ENCODE assay signal across 8 cellular contexts in the genomic region with DNA sequence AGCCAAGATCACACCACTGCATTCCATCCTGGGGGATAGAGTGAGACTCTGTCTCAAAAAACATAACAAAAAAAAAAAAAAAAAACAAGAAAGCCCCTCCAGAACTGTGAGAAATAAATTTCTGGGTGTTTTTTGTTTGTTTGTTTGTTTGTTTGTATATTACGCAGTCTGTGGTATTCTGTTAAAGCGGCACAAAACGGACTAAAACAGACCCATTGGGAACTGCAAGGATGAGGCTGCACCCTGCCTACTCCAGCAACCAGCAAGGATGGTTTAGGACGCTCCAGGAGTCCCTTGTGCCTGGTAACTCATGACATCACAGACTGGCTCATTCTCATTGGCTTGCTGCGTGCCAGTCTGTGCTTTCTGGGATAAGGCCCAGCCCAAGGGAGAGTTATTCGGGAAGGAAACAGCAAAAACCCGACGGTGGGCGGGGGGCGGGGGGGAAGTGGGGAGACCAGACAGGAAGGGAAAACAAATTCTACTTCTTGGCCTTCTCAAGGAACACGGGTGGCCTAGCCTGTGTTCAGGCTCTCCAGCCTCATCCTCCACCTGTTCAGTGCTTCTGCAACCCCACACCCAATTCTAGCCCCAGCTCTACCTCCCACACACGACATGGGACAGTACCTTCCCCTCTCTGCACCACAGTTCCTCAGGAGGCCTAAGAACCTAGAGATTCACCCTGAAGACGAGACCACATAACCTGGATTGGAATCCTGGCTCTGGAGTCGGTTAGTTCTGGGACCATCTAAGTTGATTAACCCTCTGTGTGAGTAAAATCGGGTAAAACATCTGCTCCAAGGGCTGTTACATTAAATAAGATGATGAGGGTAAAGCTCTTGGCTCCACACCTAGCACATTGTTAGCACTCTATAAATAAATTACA. TPM values are rescaled to one million over a fixed set of nuclear protein-coding genes. Genes with fewer than 3 reads are reported as not detected.
DNase-seq lines count a peak whose midpoint lies in the region; ATAC-seq, FAIRE-seq and TF ChIP-seq lines count a peak whose summit lies in the region.

No MANE protein-coding gene starts in this region.

- H3K79me2 ChIP-seq in keratinocyte (ENCODE audit: control insufficient read depth, insufficient read depth, low read length), result no peaks in the 10 kb centered on the region

- TF ChIP-seq POLR2A in GM15510 (IDR thresholded peaks at IDR 0.05; ENCODE audit: borderline replicate concordance, extremely low read depth, insufficient read length), result peak; percentile 65

- DNase-seq in 8988T (peak; percentile 88), NCI-H2081 treated with DMSO at 0.1 percent for 48 hours (lab: John Stamatoyannopoulos, UW) (peak; percentile 60), T1000 (lab: John Stamatoyannopoulos, UW) (peak; percentile 18), cerebellum (ENCODE audit: low spot score) (peak; percentile 97), keratinocyte (ENCODE audit: low read depth, low spot score) (peak; percentile 25)
- peak in 2 of 3 donors; percentile 35 to 38 for DNase-seq in stimulated activated CD4-positive, alpha-beta T cell treated with anti-CD3 and anti-CD28 coated beads, Interleukin-12 subunit alpha, Interleukin-12 subunit beta, amount 100 ng/mL, for 48 hours (ENCODE audit: low read depth in 2 of 3, low spot score in 1 of 3)

- no peaks in the 10 kb centered on the region for H3K27me3 ChIP-seq in keratinocyte (ENCODE audit: control insufficient read depth, extremely low read depth, insufficient read depth, low read length)

- H3K36me3 ChIP-seq in keratinocyte (ENCODE audit: control insufficient read depth in 2 of 2, extremely low read depth in 1 of 2, insufficient read depth in 2 of 2, low read length in 2 of 2), result no peaks in the 10 kb centered on the region

- H3K4me3 ChIP-seq in keratinocyte (ENCODE audit: control insufficient read depth in 2 of 3, extremely low read depth in 1 of 3, insufficient read depth in 2 of 3, low read depth in 1 of 3, low read length in 3 of 3), result no peak overlapping the region

- peak; percentile 20 for ATAC-seq in HG02973 (IDR thresholded peaks at IDR 0.05; ENCODE audit: unreplicated experiment)

- H3K9me3 ChIP-seq in keratinocyte (ENCODE audit: control insufficient read depth, low read depth, low read length), result no peaks in the 10 kb centered on the region

- no peak overlapping the region for H2AFZ ChIP-seq in keratinocyte (ENCODE audit: control insufficient read depth, low read length)

- no peaks in the 10 kb centered on the region for H3K4me1 ChIP-seq in keratinocyte (ENCODE audit: control insufficient read depth, extremely low read depth, insufficient read depth, low read length)

- TF ChIP-seq CTCF in keratinocyte (optimal IDR thresholded peaks at IDR 0.05 in 1 of 3, IDR thresholded peaks at IDR 0.05 in 1 of 3, conservative IDR thresholded peaks at IDR 0.05 in 1 of 3; ENCODE audit: extremely low read depth in 1 of 3, insufficient read depth in 2 of 3, low read length in 3 of 3), result no peak

- no peak overlapping the region for H3K4me2 ChIP-seq in keratinocyte (ENCODE audit: control insufficient read depth, extremely low read depth, insufficient read depth, low read depth, low read length)

- dilution Hi-C loops in keratinocyte (cut with MboI; ENCODE audit: extremely low pct_ligation_motif_present, low sequenced_read_pairs), result no loop called here

- no peak overlapping the region for H3K27ac ChIP-seq in keratinocyte (ENCODE audit: control insufficient read depth, insufficient read depth, low read length)

- FAIRE-seq in keratinocyte (lab: Jason Lieb, UNC), result peak; percentile 96

- H3K9me1 ChIP-seq in keratinocyte (ENCODE audit: control insufficient read depth, extremely low read depth, insufficient read depth, low read length), result no peaks in the 10 kb centered on the region

- H3K9ac ChIP-seq in keratinocyte (ENCODE audit: control insufficient read depth, extremely low read depth, insufficient read depth, low read length), result no peak overlapping the region

- no peaks in the 10 kb centered on the region for H4K20me1 ChIP-seq in keratinocyte (ENCODE audit: control insufficient read depth, extremely low read depth, insufficient read depth, low read length)

RNA-seq across cellular contexts. Expression of a gene that starts 2.8 kb away (rescaled TPM):
- 11.3 TPM for total RNA-seq in cerebellum
- polyA plus RNA-seq in keratinocyte, result 0.71 to 1.8 TPM (median 1.3 TPM) in 3 replicates
- polyA plus RNA-seq in keratinocyte (2011; ENCODE audit: low read depth), result 0.24 TPM
- polyA plus RNA-seq in keratinocyte (2011; cell fraction: cytosol; rRNA removed), result 1.1 and 1.5 TPM in 2 replicates
- 1.8 and 2.2 TPM in 2 replicates for polyA plus RNA-seq in keratinocyte (2011; cell fraction: nucleus; rRNA removed)
- polyA plus RNA-seq in keratinocyte (2012; ENCODE audit: low replicate concordance), result 0.52 and 2.0 TPM in 2 replicates
- polyA minus RNA-seq in keratinocyte, result 0.90 to 1.9 TPM (median 0.96 TPM) in 3 replicates
- polyA minus RNA-seq in keratinocyte (2011; cell fraction: cytosol; rRNA and poly(A)+ RNA removed), result not detected
- polyA minus RNA-seq in keratinocyte (2011; cell fraction: nucleus; rRNA and poly(A)+ RNA removed), result 0.32 and 2.6 TPM in 2 replicates

RNA-seq across cellular contexts. Expression of a gene that starts 39.7 kb away (rescaled TPM):
- 1,114 TPM for total RNA-seq in cerebellum
- 3,540 to 4,624 TPM (median 3,588 TPM) in 3 replicates for polyA plus RNA-seq in keratinocyte
- 630 TPM for polyA plus RNA-seq in keratinocyte (2011; ENCODE audit: low read depth)
- polyA plus RNA-seq in keratinocyte (2011; cell fraction: cytosol; rRNA removed), result 6,466 and 6,976 TPM in 2 replicates
- polyA plus RNA-seq in keratinocyte (2011; cell fraction: nucleus; rRNA removed), result 1,255 and 1,377 TPM in 2 replicates
- 2,935 and 4,321 TPM in 2 replicates for polyA plus RNA-seq in keratinocyte (2012; ENCODE audit: low replicate concordance)
- polyA minus RNA-seq in keratinocyte, result 778 to 1,315 TPM (median 1,196 TPM) in 3 replicates
- polyA minus RNA-seq in keratinocyte (2011; cell fraction: cytosol; rRNA and poly(A)+ RNA removed), result 781 TPM
- 129 and 187 TPM in 2 replicates for polyA minus RNA-seq in keratinocyte (2011; cell fraction: nucleus; rRNA and poly(A)+ RNA removed)

RNA-seq across cellular contexts. Expression of a gene that starts 52.4 kb away (rescaled TPM):
- 14.5 TPM for total RNA-seq in cerebellum
- polyA plus RNA-seq in keratinocyte, result 7.9 to 23.3 TPM (median 13.6 TPM) in 3 replicates
- 24.6 TPM for polyA plus RNA-seq in keratinocyte (2011; ENCODE audit: low read depth)
- 7.7 and 11.7 TPM in 2 replicates for polyA plus RNA-seq in keratinocyte (2011; cell fraction: cytosol; rRNA removed)
- 28.0 and 33.6 TPM in 2 replicates for polyA plus RNA-seq in keratinocyte (2011; cell fraction: nucleus; rRNA removed)
- 8.4 and 40.3 TPM in 2 replicates for polyA plus RNA-seq in keratinocyte (2012; ENCODE audit: low replicate concordance)
- 8.6 to 36.7 TPM (median 15.6 TPM) in 3 replicates for polyA minus RNA-seq in keratinocyte
- 11.3 TPM for polyA minus RNA-seq in keratinocyte (2011; cell fraction: cytosol; rRNA and poly(A)+ RNA removed)
- 11.7 and 14.9 TPM in 2 replicates for polyA minus RNA-seq in keratinocyte (2011; cell fraction: nucleus; rRNA and poly(A)+ RNA removed)

Comparison
In these comparisons a context has a peak if more than half of its experiments do, and no peak if none do; other contexts are left out.
1. DNase-seq: peak in every context shown above with its lines; median percentile 97 in cerebellum; 88 in 8988T; 60 in NCI-H2081 treated with DMSO at 0.1 percent for 48 hours; 36 in stimulated activated CD4-positive, alpha-beta T cell treated with anti-CD3 and anti-CD28 coated beads, Interleukin-12 subunit alpha, Interleukin-12 subunit beta, amount 100 ng/mL, for 48 hours; 25 in keratinocyte; 18 in T1000.